Comparison of ENCODE assay signal across 1 cellular context in genomic region chr10:117734626-117735405, GRCh38.
TF ChIP-seq lines count a peak whose summit lies in the region.

No MANE protein-coding gene starts in this region.

TF ChIP-seq in WTC11, 78 proteins besides CTCF, POLR2A, EP300 and RAD21:
- no peak for TF ChIP-seq ZMAT4 (CRISPR knock-in tag; IDR thresholded peaks at IDR 0.05)
- TF ChIP-seq E2F4 (CRISPR knock-in tag; IDR thresholded peaks at IDR 0.05; ENCODE audit: borderline replicate concordance, low read depth), result no peak
- TF ChIP-seq ZNF138 (CRISPR knock-in tag; conservative IDR thresholded peaks at IDR 0.05), result 0 out of 2 replicates have a peak, but pooled peaks have one; percentile 46
- 0 out of 2 replicates have a peak, but pooled peaks have one; percentile 8 for TF ChIP-seq ZNF423 (CRISPR knock-in tag; IDR thresholded peaks at IDR 0.05)
- no peak for TF ChIP-seq ZSCAN18 (CRISPR knock-in tag; IDR thresholded peaks at IDR 0.05)
- 0 out of 2 replicates have a peak, but pooled peaks have one; percentile 14 for TF ChIP-seq MAX (CRISPR knock-in tag; IDR thresholded peaks at IDR 0.05)
- TF ChIP-seq MYBL2 (CRISPR knock-in tag; IDR thresholded peaks at IDR 0.05), result no peak
- TF ChIP-seq ATF1 (CRISPR knock-in tag; IDR thresholded peaks at IDR 0.05), result 0 out of 2 replicates have a peak, but pooled peaks have one; percentile 14
- TF ChIP-seq RORB (CRISPR knock-in tag; IDR thresholded peaks at IDR 0.05), result no peak
- TF ChIP-seq USF1 (CRISPR knock-in tag; IDR thresholded peaks at IDR 0.05), result no peak
- no peak for TF ChIP-seq ERG (CRISPR knock-in tag; IDR thresholded peaks at IDR 0.05)
- TF ChIP-seq ZNF281 (CRISPR knock-in tag; IDR thresholded peaks at IDR 0.05), result no peak
- TF ChIP-seq TEAD1 (CRISPR knock-in tag; IDR thresholded peaks at IDR 0.05), result no peak
- TF ChIP-seq AR (CRISPR knock-in tag; IDR thresholded peaks at IDR 0.05), result no peak
